Comparison of ENCODE assay signal across 1 cellular context in genomic region chr9:122364117-122364782, GRCh38.
TF ChIP-seq lines count a peak whose summit lies in the region.

No MANE protein-coding gene starts in this region.

TF ChIP-seq in WTC11, 78 proteins besides CTCF, POLR2A, EP300 and RAD21 (continued from another document):
- TF ChIP-seq ZNF512 (CRISPR knock-in tag; IDR thresholded peaks at IDR 0.05; ENCODE audit: borderline replicate concordance) (no peak), PRRX2 (CRISPR knock-in tag; IDR thresholded peaks at IDR 0.05) (no peak), OVOL2 (CRISPR knock-in tag; IDR thresholded peaks at IDR 0.05; ENCODE audit: borderline replicate concordance) (no peak), ZNF396 (CRISPR knock-in tag; IDR thresholded peaks at IDR 0.05; ENCODE audit: borderline replicate concordance) (no peak), NFATC4 (CRISPR knock-in tag; IDR thresholded peaks at IDR 0.05) (no peak), USF1 (CRISPR knock-in tag; IDR thresholded peaks at IDR 0.05) (no peak), ESRRA (CRISPR knock-in tag; IDR thresholded peaks at IDR 0.05; ENCODE audit: borderline replicate concordance) (no peak), USF2 (CRISPR knock-in tag; IDR thresholded peaks at IDR 0.05) (no peak), FOXP1 (CRISPR knock-in tag; IDR thresholded peaks at IDR 0.05; ENCODE audit: borderline replicate concordance) (no peak)
